In genomic region chr13:100454876-100455275, GRCh38 we compare ENCODE assay signal across 16 cellular contexts.
A peak's percentile ranks its signal among the peaks of the same experiment; 100 is the strongest.
DNase-seq lines count a peak whose midpoint lies in the region; ATAC-seq and TF ChIP-seq lines count a peak whose summit lies in the region.
"Had no signal": no experiment of that assay in that cellular context is flagged by ENCODE, and none has a peak within 500 bp of the region (broad histone marks: within the 10 kb centered on the region; RNA-seq: fewer than 3 reads in every experiment).

No MANE protein-coding gene starts in this region.

- H3K14ac ChIP-seq in mesenchymal stem cell (ENCODE audit: low read length in 2 of 2): no peak overlapping the region

- no peak for TF ChIP-seq CTCF in brain microvascular endothelial cell (IDR thresholded peaks at IDR 0.05; ENCODE audit: low read depth, low read length, missing control alignments)

- peaks cover 4% of the 10 kb centered on the region for H3K9me3 ChIP-seq in mesenchymal stem cell (ENCODE audit: control insufficient read depth, low read length)

- H2BK120ac ChIP-seq in mesenchymal stem cell (ENCODE audit: low read depth, low read length): no peak overlapping the region

- no peak overlapping the region for H2AFZ ChIP-seq in mesenchymal stem cell (ENCODE audit: low read depth, low read length)
- H2AFZ ChIP-seq: neural progenitor cell had no signal

- H3K23ac ChIP-seq in mesenchymal stem cell (ENCODE audit: low read length in 2 of 2): no peak overlapping the region

- no peak overlapping the region for H3K27ac ChIP-seq in brain microvascular endothelial cell
- no peak overlapping the region for H3K27ac ChIP-seq in mesenchymal stem cell (ENCODE audit: low read length, poor library complexity, severe bottlenecking)
- H3K27ac ChIP-seq: left ventricle myocardium inferior, neural progenitor cell had no signal

- H3K18ac ChIP-seq in mesenchymal stem cell (ENCODE audit: low read depth in 1 of 2, low read length in 2 of 2): no peak overlapping the region

- peak overlapping the region; percentile 55 for H2AK5ac ChIP-seq in mesenchymal stem cell (ENCODE audit: low read length, severe bottlenecking)

- no peak overlapping the region for H3K4me2 ChIP-seq in mesenchymal stem cell (ENCODE audit: low read length, poor library complexity, severe bottlenecking)
- H3K4me2 ChIP-seq: neural progenitor cell had no signal

- no peak overlapping the region for H2BK12ac ChIP-seq in mesenchymal stem cell (ENCODE audit: low read length in 2 of 2)

- no peak overlapping the region for H3K4ac ChIP-seq in mesenchymal stem cell (ENCODE audit: low read depth in 1 of 2, low read length in 2 of 2)

- H3K4me1 ChIP-seq in mesenchymal stem cell (ENCODE audit: control insufficient read depth, insufficient read depth, low read depth, low read length): no peaks in the 10 kb centered on the region
- H3K4me1 ChIP-seq: left ventricle myocardium inferior, neural progenitor cell had no signal

- no peak overlapping the region for H3K9ac ChIP-seq in mesenchymal stem cell (ENCODE audit: low read length)
- H3K9ac ChIP-seq: neural progenitor cell had no signal

- peak; percentile 14 for DNase-seq in ELF-1 (ENCODE audit: low read depth, low spot score)
- DNase-seq in LHCN-M2 (ENCODE audit: low read depth): peak; percentile 55
- peak; percentile 43 for DNase-seq in brain microvascular endothelial cell
- no peak for DNase-seq in mesenchymal stem cell
- DNase-seq in SKM-1 treated with dmso at 0.1 percent for 144 hours (lab: John Stamatoyannopoulos, UW; ENCODE audit: unreplicated experiment): no peak
- DNase-seq in NCI-H2029 treated with DMSO at 0.1 percent for 48 hours (lab: John Stamatoyannopoulos, UW): no peak
- DNase-seq: activated CD4-positive, alpha-beta T cell treated with anti-CD3 and anti-CD28 coated beads, Interleukin-2, amount 10 ng/mL, durations not matched to agents 24 days and 14 days; activated effector memory CD4-positive, alpha-beta T cell treated with Interleukin-2 at 50 U/mL for 16 hours; cortex of kidney; glutamatergic neuron; left ventricle myocardium inferior; NCI-H1105 treated with DMSO at 0.1 percent for 48 hours had no signal

- H3K27me3 ChIP-seq in brain microvascular endothelial cell (replicated peaks) (no peaks in the 10 kb centered on the region), mesenchymal stem cell (ENCODE audit: control insufficient read depth in 1 of 2, insufficient read depth in 1 of 2, low read length in 2 of 2) (no peaks in the 10 kb centered on the region)
- H3K27me3 ChIP-seq: neural progenitor cell had no signal

- no peak for ATAC-seq in HG02885 (IDR thresholded peaks at IDR 0.05; ENCODE audit: poor library complexity, unreplicated experiment)
- ATAC-seq: GM12878; stimulated activated effector memory CD8-positive, alpha-beta T cell treated with anti-CD3 and anti-CD28 coated beads, Interleukin-12 subunit alpha, Interleukin-12 subunit beta, amount 100 ng/mL, for 72 hours had no signal

- H2BK15ac ChIP-seq in mesenchymal stem cell (ENCODE audit: low read depth, poor library complexity, severe bottlenecking): no peak overlapping the region

- H2BK5ac ChIP-seq in mesenchymal stem cell (ENCODE audit: low read depth, low read length, poor library complexity, severe bottlenecking): no peak overlapping the region

- no peak overlapping the region for H3K4me3 ChIP-seq in brain microvascular endothelial cell (ENCODE audit: low read depth, low read length)
- no peak overlapping the region for H3K4me3 ChIP-seq in mesenchymal stem cell (ENCODE audit: insufficient read depth in 1 of 2, low read depth in 1 of 2, low read length in 2 of 2)
- H3K4me3 ChIP-seq: GM12878, left ventricle myocardium inferior, neural progenitor cell had no signal

- H4K8ac ChIP-seq in mesenchymal stem cell (ENCODE audit: low read length): no peak overlapping the region

- 93% methylated on average over 1 of the region's 1 CpG for WGBS in mesenchymal stem cell

- H3K36me3 ChIP-seq in brain microvascular endothelial cell (replicated peaks): no peaks in the 10 kb centered on the region
- peaks cover 9 to 18% of the 10 kb centered on the region in 2 experiments for H3K36me3 ChIP-seq in mesenchymal stem cell (ENCODE audit: control insufficient read depth in 1 of 2, insufficient read depth in 2 of 2, low read depth in 1 of 2, low read length in 2 of 2)
- H3K36me3 ChIP-seq: neural progenitor cell had no signal

- peaks cover 17% of the 10 kb centered on the region for H3K79me1 ChIP-seq in mesenchymal stem cell (replicated peaks; ENCODE audit: low read length, poor library complexity, severe bottlenecking)

- in situ Hi-C loops in brain microvascular endothelial cell (cut with HindIII; ENCODE audit: low pct_ligation_motif_present, low sequenced_read_pairs): no loop called here

- no peak overlapping the region for H4K91ac ChIP-seq in mesenchymal stem cell (ENCODE audit: low read length)

Comparison
In these comparisons a context has a peak if more than half of its experiments do, and no peak if none do; other contexts are left out.
1. DNase-seq: peak in ELF-1 (single experiment), LHCN-M2 (single experiment) and brain microvascular endothelial cell (single experiment); none in mesenchymal stem cell (single experiment), SKM-1 treated with dmso at 0.1 percent for 144 hours (single experiment) and NCI-H2029 treated with DMSO at 0.1 percent for 48 hours (single experiment).